In the genomic region with DNA sequence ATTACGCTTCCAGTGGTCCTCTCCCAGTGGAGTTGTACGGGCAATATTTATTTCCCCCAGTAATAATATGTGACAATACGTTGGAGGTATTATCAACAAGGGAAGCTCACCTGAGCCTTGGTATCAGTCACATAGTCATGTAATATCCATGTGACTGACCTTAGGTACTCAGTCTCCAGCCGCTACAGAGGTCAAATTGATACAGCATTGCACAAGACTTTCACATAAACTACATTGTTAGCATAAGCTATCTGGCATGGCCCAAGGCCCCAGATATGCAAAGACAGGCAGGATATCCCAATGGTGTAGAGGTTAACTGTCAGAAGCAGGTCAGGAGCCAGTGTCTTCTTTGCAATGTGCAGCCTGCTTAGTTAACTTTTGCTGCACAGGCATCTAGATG, we compare ENCODE assay signal across 39 cellular contexts. TPM values are rescaled to one million over a fixed set of nuclear protein-coding genes. Genes with fewer than 3 reads are reported as not detected.
"Had no signal": no experiment of that assay in that cellular context is flagged by ENCODE, and none has a peak within 500 bp of the region (broad histone marks: within the 10 kb centered on the region; RNA-seq: fewer than 3 reads in every experiment).

No MANE protein-coding gene starts in this region.

- H3K4me3 ChIP-seq: adrenal gland, ascending aorta, breast epithelium, cardiac muscle cell, colonic mucosa, esophagus squamous epithelium, gastroesophageal sphincter, heart right ventricle had no signal

- ATAC-seq: activated CD4-positive, alpha-beta T cell treated with anti-CD3 and anti-CD28 coated beads for 36 hours; activated CD8-positive, alpha-beta memory T cell treated with anti-CD3 and anti-CD28 coated beads, Interleukin-2, amount 10 ng/mL, durations not matched to agents 7 days and 5 days; activated CD8-positive, alpha-beta T cell treated with anti-CD3 and anti-CD28 coated beads, Interleukin-2, amount 10 ng/mL, durations not matched to agents 7 days and 5 days; activated naive CD8-positive, alpha-beta T cell treated with anti-CD3 and anti-CD28 coated beads, Interleukin-2, amount 50 U/mL, for 24 hours; gastroesophageal sphincter; heart right ventricle; T-helper 17 cell had no signal

- H3K4me1 ChIP-seq: adrenal gland, ascending aorta, breast epithelium, colonic mucosa, esophagus squamous epithelium, gastroesophageal sphincter, heart right ventricle had no signal

- H3K27ac ChIP-seq: adrenal gland, ascending aorta, breast epithelium, cardiac muscle cell, colonic mucosa, epithelial cell of prostate, esophagus squamous epithelium, gastroesophageal sphincter, heart right ventricle, WERI-Rb-1 had no signal

- H3K27me3 ChIP-seq: adrenal gland, ascending aorta, breast epithelium, colonic mucosa had no signal

- DNase-seq: activated B cell treated with CpG ODN at 0.5 μM for 24 hours; activated CD4-positive, alpha-beta memory T cell treated with anti-CD3 and anti-CD28 coated beads for 36 hours; activated CD4-positive, alpha-beta T cell treated with anti-CD3 and anti-CD28 coated beads for 36 hours; activated CD4-positive, alpha-beta T cell treated with anti-CD3 and anti-CD28 coated beads, Interleukin-2, amount 10 ng/mL, durations not matched to agents 24 days and 14 days; activated CD4-positive, CD25-positive, alpha-beta regulatory T cell treated with anti-CD3 and anti-CD28 coated beads, Interleukin-2, amount 50 U/mL, for 72 hours; activated CD8-positive, alpha-beta memory T cell treated with anti-CD3 and anti-CD28 coated beads, Interleukin-2, amount 10 ng/mL, durations not matched to agents 7 days and 5 days; activated CD8-positive, alpha-beta memory T cell treated with anti-CD3 and anti-CD28 coated beads, Interleukin-2, amount 50 U/mL, for 4 hours; activated CD8-positive, alpha-beta T cell treated with anti-CD3 and anti-CD28 coated beads, Interleukin-2, amount 10 ng/mL, durations not matched to agents 7 days and 5 days; activated effector memory CD4-positive, alpha-beta T cell treated with anti-CD3 and anti-CD28 coated beads, Interleukin-2, amount 50 U/mL, for 16 hours; activated naive CD4-positive, alpha-beta T cell treated with anti-CD3 and anti-CD28 coated beads for 36 hours; activated naive CD8-positive, alpha-beta T cell treated with anti-CD3 and anti-CD28 coated beads for 36 hours; activated naive CD8-positive, alpha-beta T cell treated with anti-CD3 and anti-CD28 coated beads, Interleukin-2, amount 50 U/mL, for 24 hours; activated T-cell treated with anti-CD3 and anti-CD28 coated beads, Interleukin-2, amount 50 U/mL, for 1 hour; activated T-cell treated with anti-CD3 and anti-CD28 coated beads, Interleukin-2, amount 50 U/mL, for 48 hours; adrenal gland; amygdala; central memory CD4-positive, alpha-beta T cell; cerebellar nuclear complex; colonic mucosa; effector CD8-positive, alpha-beta T cell; esophagus squamous epithelium; foreskin melanocyte; heart right ventricle; T-helper 17 cell; T1000; WERI-Rb-1 had no signal

- H3K36me3 ChIP-seq: adrenal gland, ascending aorta, breast epithelium, cardiac muscle cell, colonic mucosa, esophagus squamous epithelium, gastroesophageal sphincter, heart right ventricle, WERI-Rb-1 had no signal

- H3K9me3 ChIP-seq: adrenal gland, ascending aorta, breast epithelium, colonic mucosa, esophagus squamous epithelium had no signal

RNA-seq across cellular contexts. Expression of gene CHIT1, which starts 15.3 kb away (rescaled TPM):
- total RNA-seq: ascending aorta, dermis microvascular lymphatic vessel endothelial cell, endothelial cell of umbilical vein, fibroblast of lung, fibroblast of villous mesenchyme, glomerular endothelial cell had no signal

RNA-seq across cellular contexts. Expression of gene CHI3L1, which starts 58.3 kb away (rescaled TPM):
- total RNA-seq: activated CD4-positive, alpha-beta memory T cell treated with anti-CD3 and anti-CD28 coated beads for 36 hours; activated CD4-positive, alpha-beta T cell treated with anti-CD3 and anti-CD28 coated beads, Interleukin-2, amount 10 ng/mL, durations not matched to agents 24 days and 14 days; activated CD8-positive, alpha-beta memory T cell treated with anti-CD3 and anti-CD28 coated beads for 36 hours; activated CD8-positive, alpha-beta memory T cell treated with anti-CD3 and anti-CD28 coated beads, Interleukin-2, amount 10 ng/mL, durations not matched to agents 7 days and 5 days; activated CD8-positive, alpha-beta T cell treated with anti-CD3 and anti-CD28 coated beads, Interleukin-2, amount 10 ng/mL, durations not matched to agents 7 days and 5 days; activated naive CD8-positive, alpha-beta T cell treated with anti-CD3 and anti-CD28 coated beads for 36 hours; activated T-helper 1 cell treated with anti-CD3 and anti-CD28 coated beads, Interleukin-12 subunit alpha, Interleukin-12 subunit beta, Interleukin-2, Interleukin-4 antibody, amounts not matched to agents 30 ng/mL and 10 ng/mL and 1 ng/mL, durations not matched to agents 14 hours and 24 hours and 36 hours; activated T-helper 2 cell treated with anti-CD3 and anti-CD28 coated beads, Interferon-gamma antibody, Interleukin-2, Interleukin-4, amounts not matched to agents 10 μg/mL and 5 μg/mL and 100 μg/mL, durations not matched to agents 14 hours and 24 hours and 36 hours; cardiac muscle cell; endothelial cell of umbilical vein; T-helper 17 cell had no signal
